9 cellular contexts compared by ENCODE assay signal in the genomic region with DNA sequence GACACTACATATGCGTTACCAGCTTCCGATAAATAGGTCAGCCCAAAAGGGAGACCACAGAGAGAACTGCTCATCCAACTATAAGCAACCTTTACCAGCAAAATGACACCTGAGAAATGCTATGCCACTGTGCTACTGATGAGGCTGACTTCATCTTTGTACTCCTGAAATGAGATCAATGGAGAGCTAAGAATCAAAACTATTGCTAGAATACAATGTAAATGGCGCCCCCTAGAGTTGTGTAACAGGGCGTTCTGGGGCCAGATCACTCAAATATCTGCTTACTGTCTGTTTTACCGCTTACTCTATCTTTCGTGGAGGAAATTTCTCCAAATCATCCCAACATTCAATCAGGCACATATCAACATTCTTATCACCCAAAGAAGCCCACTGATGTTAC. TPM values are rescaled to one million over a fixed set of nuclear protein-coding genes. Genes with fewer than 3 reads are reported as not detected.
DNase-seq lines count a peak whose midpoint lies in the region; ATAC-seq, FAIRE-seq and TF ChIP-seq lines count a peak whose summit lies in the region.
"Had no signal": no experiment of that assay in that cellular context is flagged by ENCODE, and none has a peak within 500 bp of the region (broad histone marks: within the 10 kb centered on the region; RNA-seq: fewer than 3 reads in every experiment).

No MANE protein-coding gene starts in this region.

- H3K9me1 ChIP-seq in keratinocyte (ENCODE audit: control insufficient read depth, extremely low read depth, insufficient read depth, low read length) = no peaks in the 10 kb centered on the region

- FAIRE-seq in A549 (lab: Jason Lieb, UNC) (no peak), keratinocyte (lab: Jason Lieb, UNC) (no peak)

- POLR2A ChIA-PET in A549 (lab: Yijun Ruan, JAX) = interaction anchor here (1.2 to 1.4 kb wide), 2 partner anchors 9 to 39 kb away, joined by 3 to 4 read pairs; partner anchors contain the start of gene COPS7A

- peaks cover 51% of the 10 kb centered on the region for H3K4me1 Mint-ChIP-seq in activated naive CD4-positive, alpha-beta T cell treated with anti-CD3 and anti-CD28 coated beads for 36 hours (ENCODE audit: low read depth)
- peaks cover 16% of the 10 kb centered on the region for H3K4me1 Mint-ChIP-seq in type B pancreatic cell (ENCODE audit: unreplicated experiment)

- H3K4me3 Mint-ChIP-seq in activated naive CD4-positive, alpha-beta T cell treated with anti-CD3 and anti-CD28 coated beads for 36 hours = no peak overlapping the region
- no peak overlapping the region for H3K4me3 Mint-ChIP-seq in type B pancreatic cell

- no peak overlapping the region for H2AFZ ChIP-seq in keratinocyte (ENCODE audit: control insufficient read depth, low read length)

- H3K27me3 ChIP-seq in GM06990 (replicated peaks; ENCODE audit: control insufficient read depth, insufficient read depth, low read length) = no peaks in the 10 kb centered on the region
- H3K27me3 ChIP-seq in keratinocyte (ENCODE audit: control insufficient read depth, extremely low read depth, insufficient read depth, low read length) = no peaks in the 10 kb centered on the region
- H3K27me3 ChIP-seq in ovary = no peaks in the 10 kb centered on the region

- H3K9me3 ChIP-seq in A549 = no peaks in the 10 kb centered on the region
- H3K9me3 ChIP-seq in keratinocyte (ENCODE audit: control insufficient read depth, low read depth, low read length) = no peaks in the 10 kb centered on the region
- H3K9me3 ChIP-seq in ovary = no peaks in the 10 kb centered on the region

- TF ChIP-seq EP300 in A549 (IDR thresholded peaks at IDR 0.05) = no peak
- no peak for TF ChIP-seq EP300 in ovary (IDR thresholded peaks at IDR 0.05)

- H3K4me2 ChIP-seq in A549 (no peak overlapping the region), keratinocyte (ENCODE audit: control insufficient read depth, extremely low read depth, insufficient read depth, low read depth, low read length) (no peak overlapping the region)

- H3K4me1 ChIP-seq in A549 (peaks cover 13% of the 10 kb centered on the region; the same call in 2 of the 3 replicates), keratinocyte (ENCODE audit: control insufficient read depth, extremely low read depth, insufficient read depth, low read length) (peaks cover 10% of the 10 kb centered on the region), ovary (ENCODE audit: insufficient read depth) (peaks cover 12% of the 10 kb centered on the region)

- DNase-seq in A549 (ENCODE audit: low read depth in 1 of 2, low spot score in 1 of 2) (peak; percentile 56 to 69), GM06990 (ENCODE audit: extremely low read depth, insufficient read length) (no peak), NCI-H2227 treated with DMSO at 0.1 percent for 48 hours (lab: John Stamatoyannopoulos, UW) (peak; percentile 18), keratinocyte (ENCODE audit: low read depth, low spot score) (no peak), type B pancreatic cell (ENCODE audit: extremely low spot score, unreplicated experiment) (no peak), ovary (no peak), H4 (ENCODE audit: low spot score) (no peak)
- DNase-seq in activated naive CD4-positive, alpha-beta T cell treated with anti-CD3 and anti-CD28 coated beads for 36 hours = peak; percentile 78

- CTCF ChIA-PET in A549 (lab: Yijun Ruan, JAX) = interaction anchor here (0.6 to 2.3 kb wide), 23 partner anchors 8 to 121 kb away, joined by 3 to 10 read pairs (median 4); partner anchors contain the start of gene COPS7A
- CTCF ChIA-PET in activated naive CD4-positive, alpha-beta T cell treated with anti-CD3 and anti-CD28 coated beads for 36 hours (lab: Charles Lee) = interaction anchor here (0.7 to 2.5 kb wide), 27 partner anchors 8 to 164 kb away, joined by 3 to 21 read pairs (median 3); partner anchors contain the start of gene COPS7A

- H3K36me3 ChIP-seq in GM06990 (ENCODE audit: control insufficient read depth, insufficient read depth, low read length) (peaks cover 2% of the 10 kb centered on the region), keratinocyte (ENCODE audit: control insufficient read depth in 2 of 2, extremely low read depth in 1 of 2, insufficient read depth in 2 of 2, low read length in 2 of 2) (peaks cover 2 to 6% of the 10 kb centered on the region in 2 experiments), ovary (no peaks in the 10 kb centered on the region)

- H4K20me1 ChIP-seq in keratinocyte (ENCODE audit: control insufficient read depth, extremely low read depth, insufficient read depth, low read length) = no peaks in the 10 kb centered on the region

- TF ChIP-seq CTCF in A549 (IDR thresholded peaks at IDR 0.05) = peak; percentile 67
- peak; percentile 48 for TF ChIP-seq CTCF in GM06990 (IDR thresholded peaks at IDR 0.05; ENCODE audit: insufficient read depth, low read length, poor library complexity, severe bottlenecking)
- TF ChIP-seq CTCF in keratinocyte (optimal IDR thresholded peaks at IDR 0.05 in 1 of 3, IDR thresholded peaks at IDR 0.05 in 1 of 3, conservative IDR thresholded peaks at IDR 0.05 in 1 of 3; ENCODE audit: extremely low read depth in 1 of 3, insufficient read depth in 2 of 3, low read length in 3 of 3) = peak; percentile 38 to 64 (median 55)
- TF ChIP-seq CTCF in type B pancreatic cell (conservative IDR thresholded peaks at IDR 0.05) = peak; percentile 77
- TF ChIP-seq CTCF in ovary (IDR thresholded peaks at IDR 0.05) = peak in 1 of 3 donors; percentile 23

- TF ChIP-seq POLR2A in A549 (IDR thresholded peaks at IDR 0.05; ENCODE audit: low read length) (no peak), ovary (IDR thresholded peaks at IDR 0.05) (no peak)

- dilution Hi-C loops in keratinocyte (cut with MboI; ENCODE audit: extremely low pct_ligation_motif_present, low sequenced_read_pairs) = no loop called here

- peaks cover 24% of the 10 kb centered on the region for H3K36me3 Mint-ChIP-seq in activated naive CD4-positive, alpha-beta T cell treated with anti-CD3 and anti-CD28 coated beads for 36 hours (ENCODE audit: low read depth)
- H3K36me3 Mint-ChIP-seq in type B pancreatic cell = peaks cover 34% of the 10 kb centered on the region

- ATAC-seq in A549 = no peak

- peaks cover 90% of the 10 kb centered on the region for H3K79me2 ChIP-seq in keratinocyte (ENCODE audit: control insufficient read depth, insufficient read depth, low read length)

- intact Hi-C loops in activated naive CD4-positive, alpha-beta T cell treated with anti-CD3 and anti-CD28 coated beads for 36 hours (cut with micrococcal nuclease) = loop anchor here (1.0 to 5.0 kb wide), 6 partner anchors 21 to 278 kb away; partner anchors contain the start of genes CHD4 and ING4
- intact Hi-C loops in ovary (cut with DNase I) = loop anchor here in 1 of 4 donors (10.0 kb wide), 1 partner anchor 70 kb away; no protein-coding TSS in a partner anchor

- H3K27me3 Mint-ChIP-seq in activated naive CD4-positive, alpha-beta T cell treated with anti-CD3 and anti-CD28 coated beads for 36 hours (ENCODE audit: low read depth) = no peaks in the 10 kb centered on the region
- H3K27me3 Mint-ChIP-seq in type B pancreatic cell = no peaks in the 10 kb centered on the region

- H3K4me3 ChIP-seq in A549 (no peak overlapping the region), GM06990 (replicated peaks; ENCODE audit: low read depth, low read length) (no peak overlapping the region), keratinocyte (ENCODE audit: control insufficient read depth in 2 of 3, extremely low read depth in 1 of 3, insufficient read depth in 2 of 3, low read depth in 1 of 3, low read length in 3 of 3) (no peak overlapping the region), ovary (no peak overlapping the region)

- peak overlapping the region; percentile 68 for H3K27ac Mint-ChIP-seq in activated naive CD4-positive, alpha-beta T cell treated with anti-CD3 and anti-CD28 coated beads for 36 hours
- H3K27ac Mint-ChIP-seq in type B pancreatic cell = no peak overlapping the region

- H3K9me3 Mint-ChIP-seq in activated naive CD4-positive, alpha-beta T cell treated with anti-CD3 and anti-CD28 coated beads for 36 hours = no peaks in the 10 kb centered on the region
- no peaks in the 10 kb centered on the region for H3K9me3 Mint-ChIP-seq in type B pancreatic cell

- TF ChIP-seq RAD21 in A549 (conservative IDR thresholded peaks at IDR 0.05 in 1 of 2, IDR thresholded peaks at IDR 0.05 in 1 of 2) = peak; percentile 41 to 55; a peak in 3 of 5 replicates

- no peak overlapping the region for H3K9ac ChIP-seq in keratinocyte (ENCODE audit: control insufficient read depth, extremely low read depth, insufficient read depth, low read length)

- H3K27ac ChIP-seq in A549 (no peak overlapping the region), keratinocyte (ENCODE audit: control insufficient read depth, insufficient read depth, low read length) (no peak overlapping the region), ovary (no peak overlapping the region)

- 63% methylated on average over 6 of the region's 6 CpGs for WGBS in A549 (ENCODE audit: missing lambda C conversion rate)
- 29 to 43% (median 33%) methylated on average over 6 of the region's 6 CpGs for WGBS in ovary, 3 donors

RNA-seq across cellular contexts. Expression of gene ZNF384, which starts 4.6 kb away (rescaled TPM):
- polyA plus RNA-seq in A549 (2011; rRNA removed) (59.6 and 81.9 TPM in 2 replicates), A549 (2017; fragmentation: RNase III; extraction: RNeasy Plus Mini Kit Qiagen cat#74134 plus additional on column Dnase treatment) (64.7 to 86.4 TPM (median 79.8 TPM) in 3 replicates), keratinocyte (29.0 to 44.0 TPM (median 29.8 TPM) in 3 replicates), ovary (10 to 100 TPM; 44.4 to 59.0 TPM)
- polyA plus RNA-seq in A549 (2012; cell fraction: cytosol; rRNA removed) = 65.5 and 73.7 TPM in 2 replicates
- 133 and 182 TPM in 2 replicates for polyA plus RNA-seq in A549 (2012; cell fraction: nucleus; rRNA removed)
- 111 and 138 TPM in 2 replicates for polyA minus RNA-seq in A549 (2011; rRNA and poly(A)+ RNA removed)
- 10 to 100 TPM; 52.6 to 56.6 TPM for total RNA-seq in activated naive CD4-positive, alpha-beta T cell treated with anti-CD3 and anti-CD28 coated beads for 36 hours
- 11.7 TPM for polyA plus RNA-seq in keratinocyte (2011; ENCODE audit: low read depth)
- 24.9 and 27.5 TPM in 2 replicates for polyA plus RNA-seq in keratinocyte (2011; cell fraction: cytosol; rRNA removed)
- polyA plus RNA-seq in keratinocyte (2011; cell fraction: nucleus; rRNA removed) = 74.2 and 75.2 TPM in 2 replicates
- polyA plus RNA-seq in keratinocyte (2012; ENCODE audit: low replicate concordance) = 27.7 and 30.3 TPM in 2 replicates
- 21.3 to 60.1 TPM (median 34.4 TPM) in 3 replicates for polyA minus RNA-seq in keratinocyte
- polyA minus RNA-seq in keratinocyte (2011; cell fraction: cytosol; rRNA and poly(A)+ RNA removed) = 26.1 TPM
- 19.2 and 31.5 TPM in 2 replicates for polyA minus RNA-seq in keratinocyte (2011; cell fraction: nucleus; rRNA and poly(A)+ RNA removed)
- total RNA-seq in type B pancreatic cell (ENCODE audit: low replicate concordance) (78.3 and 127 TPM in 2 replicates), ovary (10 to 100 TPM; 22.1 to 64.9 (median 58.2) TPM)
- total RNA-seq in H4 (2014; rRNA removed; shearing (Covaris generic)) = 21.2 and 23.6 TPM in 2 replicates

RNA-seq across cellular contexts. Expression of gene PIANP, which starts 16.0 kb away (rescaled TPM):
- polyA plus RNA-seq in A549 (2011; rRNA removed) = 0.10 and 0.22 TPM in 2 replicates
- polyA plus RNA-seq in A549 (2012; cell fraction: cytosol; rRNA removed) = 0.50 and 0.75 TPM in 2 replicates
- 0.73 and 0.83 TPM in 2 replicates for polyA plus RNA-seq in A549 (2012; cell fraction: nucleus; rRNA removed)
- 0.30 to 0.56 TPM (median 0.45 TPM) in 3 replicates for polyA plus RNA-seq in A549 (2017; fragmentation: RNase III; extraction: RNeasy Plus Mini Kit Qiagen cat#74134 plus additional on column Dnase treatment)
- 0.08 and 0.19 TPM in 2 replicates for polyA minus RNA-seq in A549 (2011; rRNA and poly(A)+ RNA removed)
- under 1 TPM; 0.21 to 0.27 TPM for total RNA-seq in activated naive CD4-positive, alpha-beta T cell treated with anti-CD3 and anti-CD28 coated beads for 36 hours
- polyA plus RNA-seq in keratinocyte = not detected in 3 replicates
- polyA plus RNA-seq in keratinocyte (2011; ENCODE audit: low read depth) = not detected
- not detected in 2 replicates for polyA plus RNA-seq in keratinocyte (2011; cell fraction: cytosol; rRNA removed)
- polyA plus RNA-seq in keratinocyte (2011; cell fraction: nucleus; rRNA removed) = 0.12 TPM in 1 of 2 replicates, not detected in the other
- polyA plus RNA-seq in keratinocyte (2012; ENCODE audit: low replicate concordance) = 0.09 TPM in 1 of 2 replicates, not detected in the other
- 0.16 TPM in 1 of 3 replicates, not detected in the others for polyA minus RNA-seq in keratinocyte
- polyA minus RNA-seq in keratinocyte (2011; cell fraction: cytosol; rRNA and poly(A)+ RNA removed) = not detected
- not detected in 2 replicates for polyA minus RNA-seq in keratinocyte (2011; cell fraction: nucleus; rRNA and poly(A)+ RNA removed)
- total RNA-seq in type B pancreatic cell (ENCODE audit: low replicate concordance) = 0.95 and 3.9 TPM in 2 replicates
- 1 to 10 TPM in 2 of 7 donors, under 1 TPM in 4, not detected in 1; 0.11 to 3.1 (median 0.85) TPM for total RNA-seq in ovary
- polyA plus RNA-seq in ovary = 1 to 10 TPM; 1.2 to 3.9 TPM
- not detected in 2 replicates for total RNA-seq in H4 (2014; rRNA removed; shearing (Covaris generic))
- total RNA-seq: glomerular endothelial cell had no signal

RNA-seq across cellular contexts. Expression of gene ING4, which starts 21.7 kb away (rescaled TPM):
- polyA plus RNA-seq in A549 (2011; rRNA removed) = 36.5 and 41.3 TPM in 2 replicates
- polyA plus RNA-seq in A549 (2012; cell fraction: cytosol; rRNA removed) = 12.5 and 15.3 TPM in 2 replicates
- 25.8 and 45.8 TPM in 2 replicates for polyA plus RNA-seq in A549 (2012; cell fraction: nucleus; rRNA removed)
- polyA plus RNA-seq in A549 (2017; fragmentation: RNase III; extraction: RNeasy Plus Mini Kit Qiagen cat#74134 plus additional on column Dnase treatment) = 15.3 to 19.5 TPM (median 18.8 TPM) in 3 replicates
- 11.0 and 14.1 TPM in 2 replicates for polyA minus RNA-seq in A549 (2011; rRNA and poly(A)+ RNA removed)
- total RNA-seq in activated naive CD4-positive, alpha-beta T cell treated with anti-CD3 and anti-CD28 coated beads for 36 hours = 10 to 100 TPM; 17.3 to 17.8 TPM
- polyA plus RNA-seq in keratinocyte = 25.5 to 31.6 TPM (median 30.4 TPM) in 3 replicates
- 23.5 TPM for polyA plus RNA-seq in keratinocyte (2011; ENCODE audit: low read depth)
- polyA plus RNA-seq in keratinocyte (2011; cell fraction: cytosol; rRNA removed) = 28.0 and 31.8 TPM in 2 replicates
- 55.8 and 66.2 TPM in 2 replicates for polyA plus RNA-seq in keratinocyte (2011; cell fraction: nucleus; rRNA removed)
- 15.8 and 34.4 TPM in 2 replicates for polyA plus RNA-seq in keratinocyte (2012; ENCODE audit: low replicate concordance)
- polyA minus RNA-seq in keratinocyte = 2.2 to 14.1 TPM (median 10.0 TPM) in 3 replicates
- 13.2 TPM for polyA minus RNA-seq in keratinocyte (2011; cell fraction: cytosol; rRNA and poly(A)+ RNA removed)
- polyA minus RNA-seq in keratinocyte (2011; cell fraction: nucleus; rRNA and poly(A)+ RNA removed) = 5.4 and 14.6 TPM in 2 replicates
- total RNA-seq in type B pancreatic cell (ENCODE audit: low replicate concordance) = 58.1 and 102 TPM in 2 replicates
- 10 to 100 TPM; 26.1 to 39.9 (median 35.0) TPM for total RNA-seq in ovary
- 10 to 100 TPM; 64.9 to 90.0 TPM for polyA plus RNA-seq in ovary
- total RNA-seq in H4 (2014; rRNA removed; shearing (Covaris generic)) = 57.8 and 65.7 TPM in 2 replicates

RNA-seq across cellular contexts. Expression of gene ACRBP, which starts 37.4 kb away (rescaled TPM):
- polyA plus RNA-seq in A549 (2011; rRNA removed) (0.70 and 1.4 TPM in 2 replicates), A549 (2017; fragmentation: RNase III; extraction: RNeasy Plus Mini Kit Qiagen cat#74134 plus additional on column Dnase treatment) (0.28 to 0.36 TPM (median 0.34 TPM) in 3 replicates), keratinocyte (0.07 to 0.21 TPM (median 0.09 TPM) in 3 replicates), ovary (1 to 10 TPM in 1 of 2 donors, under 1 TPM in 1; 0.54 to 2.9 TPM)
- 0.34 TPM in 2 replicates for polyA plus RNA-seq in A549 (2012; cell fraction: cytosol; rRNA removed)
- polyA plus RNA-seq in A549 (2012; cell fraction: nucleus; rRNA removed) = 2.7 and 3.5 TPM in 2 replicates
- polyA minus RNA-seq in A549 (2011; rRNA and poly(A)+ RNA removed) = 0.95 and 2.0 TPM in 2 replicates
- total RNA-seq in activated naive CD4-positive, alpha-beta T cell treated with anti-CD3 and anti-CD28 coated beads for 36 hours = 1 to 10 TPM; 2.3 to 2.4 TPM
- 1.00 TPM for polyA plus RNA-seq in keratinocyte (2011; ENCODE audit: low read depth)
- polyA plus RNA-seq in keratinocyte (2011; cell fraction: cytosol; rRNA removed) = 0.16 TPM in 1 of 2 replicates, not detected in the other
- 1.2 and 1.4 TPM in 2 replicates for polyA plus RNA-seq in keratinocyte (2011; cell fraction: nucleus; rRNA removed)
- polyA plus RNA-seq in keratinocyte (2012; ENCODE audit: low replicate concordance) = 1.6 TPM in 1 of 2 replicates, not detected in the other
- polyA minus RNA-seq in keratinocyte = 0.76 TPM in 1 of 3 replicates, not detected in the others
- not detected for polyA minus RNA-seq in keratinocyte (2011; cell fraction: cytosol; rRNA and poly(A)+ RNA removed)
- polyA minus RNA-seq in keratinocyte (2011; cell fraction: nucleus; rRNA and poly(A)+ RNA removed) = not detected in 2 replicates
- total RNA-seq in type B pancreatic cell (ENCODE audit: low replicate concordance) (3.9 and 7.1 TPM in 2 replicates), ovary (1 to 10 TPM in 3 of 7 donors, under 1 TPM in 4; 0.30 to 2.5 (median 0.92) TPM)
- not detected in 2 replicates for total RNA-seq in H4 (2014; rRNA removed; shearing (Covaris generic))

RNA-seq across cellular contexts. Expression of gene COPS7A, which starts 39.2 kb away (rescaled TPM):
- polyA plus RNA-seq in A549 (2011; rRNA removed) (78.8 and 95.0 TPM in 2 replicates), A549 (2017; fragmentation: RNase III; extraction: RNeasy Plus Mini Kit Qiagen cat#74134 plus additional on column Dnase treatment) (46.9 to 51.2 TPM (median 50.0 TPM) in 3 replicates), keratinocyte (85.4 to 116 TPM (median 85.5 TPM) in 3 replicates), ovary (10 to 100 TPM; 45.7 to 74.8 TPM)
- 156 and 169 TPM in 2 replicates for polyA plus RNA-seq in A549 (2012; cell fraction: cytosol; rRNA removed)
- polyA plus RNA-seq in A549 (2012; cell fraction: nucleus; rRNA removed) = 167 and 203 TPM in 2 replicates
- polyA minus RNA-seq in A549 (2011; rRNA and poly(A)+ RNA removed) = 38.6 and 42.1 TPM in 2 replicates
- 10 to 100 TPM; 43.0 to 47.8 TPM for total RNA-seq in activated naive CD4-positive, alpha-beta T cell treated with anti-CD3 and anti-CD28 coated beads for 36 hours
- polyA plus RNA-seq in keratinocyte (2011; ENCODE audit: low read depth) = 17.5 TPM
- polyA plus RNA-seq in keratinocyte (2011; cell fraction: cytosol; rRNA removed) = 109 and 111 TPM in 2 replicates
- 118 and 136 TPM in 2 replicates for polyA plus RNA-seq in keratinocyte (2011; cell fraction: nucleus; rRNA removed)
- 53.8 and 57.8 TPM in 2 replicates for polyA plus RNA-seq in keratinocyte (2012; ENCODE audit: low replicate concordance)
- polyA minus RNA-seq in keratinocyte = 43.5 to 64.7 TPM (median 59.1 TPM) in 3 replicates
- 47.6 TPM for polyA minus RNA-seq in keratinocyte (2011; cell fraction: cytosol; rRNA and poly(A)+ RNA removed)
- polyA minus RNA-seq in keratinocyte (2011; cell fraction: nucleus; rRNA and poly(A)+ RNA removed) = 18.1 and 19.5 TPM in 2 replicates
- total RNA-seq in type B pancreatic cell (ENCODE audit: low replicate concordance) (35.4 and 94.5 TPM in 2 replicates), ovary (10 to 100 TPM; 36.4 to 61.4 (median 48.4) TPM)
- 93.8 and 93.9 TPM in 2 replicates for total RNA-seq in H4 (2014; rRNA removed; shearing (Covaris generic))

Comparison
In these comparisons a context has a peak if more than half of its experiments do, and no peak if none do; other contexts are left out.
1. DNase-seq: peak in A549 (2 of 2), NCI-H2227 treated with DMSO at 0.1 percent for 48 hours (single experiment) and activated naive CD4-positive, alpha-beta T cell treated with anti-CD3 and anti-CD28 coated beads for 36 hours (single experiment); none in GM06990 (single experiment), keratinocyte (single experiment), type B pancreatic cell (single experiment), ovary (0 of 5) and H4 (single experiment).